Comparison of ENCODE assay signal across 8 cellular contexts in genomic region chr5:79133657-79134451, GRCh38. TPM values are rescaled to one million over a fixed set of nuclear protein-coding genes. Genes with fewer than 3 reads are reported as not detected.
DNase-seq lines count a peak whose midpoint lies in the region; ATAC-seq and TF ChIP-seq lines count a peak whose summit lies in the region.

No MANE protein-coding gene starts in this region.

- H2AFZ ChIP-seq in GM23248: peak overlapping the region; percentile 90

- POLR2A ChIA-PET in AG04449 (lab: Yijun Ruan, JAX): interaction anchor here (1.1 kb wide), 1 partner anchor 149 kb away, joined by 4 read pairs; the partner anchor contains the start of gene ARSB

- TF ChIP-seq CTCF in AG04449 (IDR thresholded peaks at IDR 0.05; ENCODE audit: insufficient read depth, low read length, missing control alignments): peak; percentile 84
- peak; percentile 50 for TF ChIP-seq CTCF in colonic mucosa (IDR thresholded peaks at IDR 0.05)

- peak overlapping the region; percentile 78 for H3K4me2 ChIP-seq in GM23248 (ENCODE audit: unreplicated experiment)

- H3K36me3 ChIP-seq in GM23248 (ENCODE audit: low read depth) (no peaks in the 10 kb centered on the region), colonic mucosa (no peaks in the 10 kb centered on the region)

- H3K27ac ChIP-seq in GM23248: peak overlapping the region; percentile 63
- H3K27ac ChIP-seq in colonic mucosa: no peak overlapping the region

- CTCF ChIA-PET in AG04449 (lab: Yijun Ruan, JAX): interaction anchor here (0.6 to 15.9 kb wide), 93 partner anchors 11 to 1173 kb away, joined by 3 to 648 read pairs (median 4); partner anchors contain the start of genes BHMT2, DMGDH, HOMER1 and JMY

- in situ Hi-C loops in GM23248 (cut with MboI): loop anchor here (5.0 to 10.0 kb wide), 2 partner anchors 109 to 333 kb away; no protein-coding TSS in a partner anchor

- H3K27me3 ChIP-seq in GM23248 (replicated peaks; ENCODE audit: insufficient read depth): no peaks in the 10 kb centered on the region
- H3K27me3 ChIP-seq in colonic mucosa: no peaks in the 10 kb centered on the region

- H3K4me1 ChIP-seq in GM23248 (ENCODE audit: insufficient read depth) (peaks cover 9% of the 10 kb centered on the region), colonic mucosa (no peaks in the 10 kb centered on the region)

- intact Hi-C loops in colonic mucosa (cut with DNase I): loop anchor here (5.0 kb wide), 1 partner anchor 232 kb away; no protein-coding TSS in a partner anchor

- H3K9ac ChIP-seq in GM23248 (peak overlapping the region; percentile 77), colonic mucosa (ENCODE audit: low read depth in 2 of 2, low read length in 2 of 2) (no peak overlapping the region)

- 0 out of 2 replicates have a peak, but pooled peaks cover 5% of the 10 kb centered on the region for H3F3A ChIP-seq in GM23248 (ENCODE audit: insufficient read depth)

- DNase-seq in AG04449 (ENCODE audit: low read depth, low spot score) (peak; percentile 31), GM23248 (peak; percentile 90), NCI-H446 treated with DMSO at 0.1 percent for 48 hours (lab: John Stamatoyannopoulos, UW) (peak; percentile 31), colonic mucosa (peak; percentile 72), left lobe of liver (ENCODE audit: low spot score) (no peak), HuH-7 (ENCODE audit: low spot score) (no peak)
- DNase-seq in activated CD4-positive, alpha-beta T cell treated with anti-CD3 and anti-CD28 coated beads for 4 hours: peak; percentile 52 to 63
- peak; percentile 51 for DNase-seq in stimulated activated CD4-positive, alpha-beta T cell treated with anti-CD3 and anti-CD28 coated beads, Interleukin-2, amount 100 ng/mL, for 4 hours (ENCODE audit: low read depth)

- ATAC-seq in left lobe of liver: peak; percentile 47

- 8 to 10% methylated on average over 10 to 11 of the region's 11 CpGs for whole genome bisulfite sequencing in GM23248 (ENCODE audit: low coverage in 1 of 2, low lambda C conversion rate in 2 of 2, missing lambda C conversion rate in 2 of 2), 2 experiments

- H3K9me2 ChIP-seq in GM23248 (ENCODE audit: insufficient read depth): no peaks in the 10 kb centered on the region

- H3K9me3 ChIP-seq in GM23248 (ENCODE audit: low read depth) (no peaks in the 10 kb centered on the region), colonic mucosa (no peaks in the 10 kb centered on the region)

- H3K79me2 ChIP-seq in GM23248 (ENCODE audit: insufficient read depth): no peaks in the 10 kb centered on the region

- no peaks in the 10 kb centered on the region for H4K20me1 ChIP-seq in GM23248 (ENCODE audit: insufficient read depth)

- H3K4me3 ChIP-seq in AG04449 (ENCODE audit: low read depth, low read length) (peak overlapping the region; percentile 52), GM23248 (peak overlapping the region; percentile 66), colonic mucosa (peak overlapping the region; percentile 17)

RNA-seq across cellular contexts. Expression of gene BHMT, which starts 22.2 kb away (rescaled TPM):
- total RNA-seq in GM23248 (2014; rRNA removed; shearing (Covaris generic)): not detected in 2 replicates
- polyA plus RNA-seq in GM23248 (2016; fragmentation: Nextera tagmentation; extraction: Ambion mirVana): not detected in 2 replicates
- total RNA-seq in colonic mucosa: 1 to 10 TPM in 1 of 2 donors, under 1 TPM in 1; 0.21 to 1.4 TPM
- 957 TPM for total RNA-seq in left lobe of liver

Comparison
In these comparisons a context has a peak if more than half of its experiments do, and no peak if none do; other contexts are left out.
1. DNase-seq: peak in AG04449 (single experiment), GM23248 (single experiment), NCI-H446 treated with DMSO at 0.1 percent for 48 hours (single experiment), activated CD4-positive, alpha-beta T cell treated with anti-CD3 and anti-CD28 coated beads for 4 hours (2 of 2), colonic mucosa (single experiment) and stimulated activated CD4-positive, alpha-beta T cell treated with anti-CD3 and anti-CD28 coated beads, Interleukin-2, amount 100 ng/mL, for 4 hours (single experiment); none in left lobe of liver (single experiment) and HuH-7 (single experiment).
2. RNA of gene BHMT, which starts 22.2 kb away (total RNA-seq): 957 TPM in left lobe of liver (single experiment); 0.21 to 1.4 TPM in colonic mucosa and not detected in GM23248; every median in the first group is over 100 times any median in the second.
3. Peak in every context shown above with its lines, with median percentiles within 50 percentile points of each other: H3K4me3 ChIP-seq.